8 cellular contexts compared by ENCODE assay signal in genomic region chr6:89940225-89941027, GRCh38. TPM values are rescaled to one million over a fixed set of nuclear protein-coding genes. Genes with fewer than 3 reads are reported as not detected.
DNase-seq lines count a peak whose midpoint lies in the region; ATAC-seq, FAIRE-seq and TF ChIP-seq lines count a peak whose summit lies in the region.

No MANE protein-coding gene starts in this region.

- no TSS peak for BruUV-seq in HepG2 (replicated peaks; lab: Mats Ljungman, UMichigan)

- peak; percentile 82 for TF ChIP-seq RAD21 in HepG2 (CRISPR knock-in tag; IDR thresholded peaks at IDR 0.05)

- intact Hi-C loops in colonic mucosa (cut with DNase I) (loop anchor here (2.0 kb wide), 1 partner anchor 454 kb away; no protein-coding TSS in a partner anchor), HepG2 (cut with micrococcal nuclease; ENCODE audit: unreplicated experiment) (loop anchor here (1.0 to 10.0 kb wide), 6 partner anchors 30 to 644 kb away; partner anchors contain the start of gene MAP3K7)

- H3K36me3 ChIP-seq in colonic mucosa (no peaks in the 10 kb centered on the region), HepG2 (replicated peaks in 1 of 2; ENCODE audit: control insufficient read depth in 1 of 2, insufficient read depth in 2 of 2, low read length in 2 of 2) (no peaks in the 10 kb centered on the region)

- 0% methylated on average over 8 of the region's 9 CpGs for WGBS in HepG2 (ENCODE audit: low lambda C conversion rate)

- H3K4me3 ChIP-seq in AG04449 (ENCODE audit: low read depth, low read length) (no peak overlapping the region), colonic mucosa (no peak overlapping the region), HepG2 (replicated peaks in 1 of 3; ENCODE audit: insufficient read depth in 1 of 3, low read depth in 2 of 3, low read length in 3 of 3) (peak overlapping the region in 1 of 3 experiments; percentile 15; a peak in 1 of 6 replicates)

- no peak overlapping the region for H2AFZ ChIP-seq in HepG2 (ENCODE audit: low read length)

- DNase-seq in AG04449 (ENCODE audit: low read depth, low spot score) (peak; percentile 54), NCI-H524 treated with DMSO at 0.1 percent for 48 hours (lab: John Stamatoyannopoulos, UW) (peak; percentile 41), colonic mucosa (peak; percentile 70), HepG2 (ENCODE audit: low spot score) (peak; percentile 81)
- peak; percentile 71 for DNase-seq in activated CD4-positive, alpha-beta T cell treated with anti-CD3 and anti-CD28 coated beads for 48 hours
- DNase-seq in stimulated activated CD8-positive, alpha-beta memory T cell treated with anti-CD3 and anti-CD28 coated beads, Interleukin-12 subunit alpha, Interleukin-12 subunit beta, amount 100 ng/mL, for 1 hour (ENCODE audit: low read depth) = peak; percentile 57

- in situ Hi-C loops in HepG2 (cut with HindIII; ENCODE audit: extremely low pct_ligation_motif_present, low pct_unique_long_range_greater_than_20kb) = loop anchor here (5.0 to 10.0 kb wide), 3 partner anchors 244 to 537 kb away; no protein-coding TSS in a partner anchor

- peak overlapping the region; percentile 68 for H3K4me2 ChIP-seq in HepG2 (ENCODE audit: low read depth, low read length)

- peak; percentile 78 for TF ChIP-seq CTCF in AG04449 (IDR thresholded peaks at IDR 0.05; ENCODE audit: insufficient read depth, low read length, missing control alignments)
- peak; percentile 61 for TF ChIP-seq CTCF in colonic mucosa (IDR thresholded peaks at IDR 0.05)
- peak; percentile 87 for TF ChIP-seq CTCF in HepG2 (CRISPR knock-in tag; IDR thresholded peaks at IDR 0.05)

- ATAC-seq in GM18520 (IDR thresholded peaks at IDR 0.05; ENCODE audit: unreplicated experiment) (peak; percentile 65), HG03354 (IDR thresholded peaks at IDR 0.05; ENCODE audit: poor library complexity, severe bottlenecking, unreplicated experiment) (peak; percentile 90), HepG2 (peak; percentile 98)

- no peak for TF ChIP-seq POLR2A in HepG2 (IDR thresholded peaks at IDR 0.05; ENCODE audit: insufficient read depth in 1 of 2, low read depth in 2 of 2, low read length in 2 of 2)

- H3K79me2 ChIP-seq in HepG2 (ENCODE audit: insufficient read depth, low read length) = no peaks in the 10 kb centered on the region

- H3K27me3 ChIP-seq in colonic mucosa (no peaks in the 10 kb centered on the region), HepG2 (ENCODE audit: control insufficient read depth in 1 of 2, insufficient read depth in 2 of 2, low read length in 2 of 2) (peaks cover 0 to 31% of the 10 kb centered on the region in 2 experiments; a peak in 3 of 5 replicates)

- H3K9ac ChIP-seq in colonic mucosa (ENCODE audit: low read depth in 2 of 2, low read length in 2 of 2) (no peak overlapping the region), HepG2 (ENCODE audit: insufficient read depth, low read depth, low read length) (no peak overlapping the region)

- H4K20me1 ChIP-seq in HepG2 (ENCODE audit: insufficient read depth, low read length) = no peaks in the 10 kb centered on the region

- TF ChIP-seq EP300 in HepG2 (IDR thresholded peaks at IDR 0.05; ENCODE audit: low read depth in 2 of 2, low read length in 2 of 2) (no peak), HepG2 (CRISPR knock-in tag; IDR thresholded peaks at IDR 0.05; ENCODE audit: borderline replicate concordance) (no peak)

- POLR2A ChIA-PET in AG04449 (lab: Yijun Ruan, JAX) = no interaction called here
- POLR2A ChIA-PET in HepG2 (lab: Yijun Ruan, JAX) = no interaction called here

- no peaks in the 10 kb centered on the region for H3K4me1 ChIP-seq in colonic mucosa
- peaks cover 20% of the 10 kb centered on the region for H3K4me1 ChIP-seq in HepG2 (ENCODE audit: insufficient read depth, low read length)

- FAIRE-seq in HepG2 (lab: Jason Lieb, UNC) = peak; percentile 88

- H3K27ac ChIP-seq in colonic mucosa (no peak overlapping the region), HepG2 (ENCODE audit: extremely low read length, insufficient read depth, low read length) (no peak overlapping the region)

- H3K9me3 ChIP-seq in colonic mucosa (no peaks in the 10 kb centered on the region), HepG2 (ENCODE audit: low read length) (no peaks in the 10 kb centered on the region)

- CTCF ChIA-PET in AG04449 (lab: Yijun Ruan, JAX) (interaction anchor here (0.5 to 6.4 kb wide), 80 partner anchors 9 to 677 kb away, joined by 3 to 291 read pairs (median 4); no protein-coding TSS in a partner anchor), HepG2 (lab: Yijun Ruan, JAX; ENCODE audit: low intra/inter-chr PET ratio, low total read pairs) (interaction anchor here (1.1 to 2.7 kb wide), 4 partner anchors 11 to 539 kb away, joined by 3 to 38 read pairs (median 8); no protein-coding TSS in a partner anchor)

TF ChIP-seq in HepG2, 621 proteins besides CTCF, POLR2A, EP300 and RAD21 (continues in another document):
- TF ChIP-seq ZNF850 (CRISPR knock-in tag; conservative IDR thresholded peaks at IDR 0.05) (no peak), TGIF2 (CRISPR knock-in tag; IDR thresholded peaks at IDR 0.05) (0 out of 2 replicates have a peak, but pooled peaks have one; percentile 45), CERS6 (CRISPR knock-in tag; IDR thresholded peaks at IDR 0.05) (no peak), TARDBP (CRISPR knock-in tag; IDR thresholded peaks at IDR 0.05) (no peak), JDP2 (CRISPR knock-in tag; IDR thresholded peaks at IDR 0.05; ENCODE audit: borderline replicate concordance) (no peak), STAG1 (CRISPR knock-in tag; IDR thresholded peaks at IDR 0.05) (peak; percentile 88), ZNF569 (CRISPR knock-in tag; IDR thresholded peaks at IDR 0.05; ENCODE audit: borderline replicate concordance) (no peak), PHF8 (CRISPR knock-in tag; IDR thresholded peaks at IDR 0.05) (no peak), REST (IDR thresholded peaks at IDR 0.05; ENCODE audit: borderline replicate concordance in 1 of 2, low read depth in 1 of 2, low read length in 2 of 2) (0 out of 4 replicates have a peak, but pooled peaks of 1 of the 2 experiments have one; percentile 9), ZNF12 (CRISPR knock-in tag; IDR thresholded peaks at IDR 0.05) (no peak), GABPA (IDR thresholded peaks at IDR 0.05; ENCODE audit: low read depth, low read length) (no peak), GABPA (CRISPR knock-in tag; IDR thresholded peaks at IDR 0.05; ENCODE audit: low read depth) (peak; percentile 18; the same call in 1 of the 2 replicates), RARA (CRISPR knock-in tag; IDR thresholded peaks at IDR 0.05) (no peak)

RNA-seq across cellular contexts. Expression of gene GJA10, which starts 46.2 kb away (rescaled TPM):
- total RNA-seq in colonic mucosa (not detected), HepG2 (2016; rRNA removed; fragmentation: Illumina TruSeq; extraction: Trizol) (not detected in 2 replicates)
- total RNA-seq in HepG2 (2016; cell fraction: cytosol; rRNA removed; fragmentation: Illumina TruSeq; extraction: Trizol; ENCODE audit: low read depth) = not detected in 2 replicates
- total RNA-seq in HepG2 (2016; cell fraction: insoluble cytoplasmic fraction; rRNA removed; fragmentation: Illumina TruSeq; extraction: Trizol) = not detected in 2 replicates
- not detected in 2 replicates for total RNA-seq in HepG2 (2016; cell fraction: membrane; rRNA removed; fragmentation: Illumina TruSeq; extraction: Trizol)
- not detected in 2 replicates for total RNA-seq in HepG2 (2016; cell fraction: nucleus; rRNA removed; fragmentation: Illumina TruSeq; extraction: Trizol)
- polyA plus RNA-seq in HepG2 (2011; rRNA removed) = not detected in 2 replicates
- not detected in 2 replicates for polyA plus RNA-seq in HepG2 (2011; cell fraction: cytosol; rRNA removed)
- not detected in 2 replicates for polyA plus RNA-seq in HepG2 (2011; cell fraction: nucleus; rRNA removed)
- polyA plus RNA-seq in HepG2 (2012) = not detected in 2 replicates
- not detected in 2 replicates for polyA plus RNA-seq in HepG2 (2016; cell fraction: cytosol; fragmentation: Illumina TruSeq; extraction: Trizol; ENCODE audit: low read depth)
- polyA plus RNA-seq in HepG2 (2016; cell fraction: insoluble cytoplasmic fraction; fragmentation: Illumina TruSeq; extraction: Trizol; ENCODE audit: low read depth) = not detected in 2 replicates
- not detected in 2 replicates for polyA plus RNA-seq in HepG2 (2016; cell fraction: membrane; fragmentation: Illumina TruSeq; extraction: Trizol; ENCODE audit: low read depth)
- not detected in 2 replicates for polyA plus RNA-seq in HepG2 (2016; cell fraction: nucleus; fragmentation: Illumina TruSeq; extraction: Trizol; ENCODE audit: insufficient read depth, low read depth)
- polyA minus RNA-seq in HepG2 (2011; rRNA and poly(A)+ RNA removed; ENCODE audit: low replicate concordance) = not detected in 2 replicates
- not detected in 2 replicates for polyA minus RNA-seq in HepG2 (2011; cell fraction: cytosol; rRNA and poly(A)+ RNA removed)
- not detected in 2 replicates for polyA minus RNA-seq in HepG2 (2011; cell fraction: nucleus; rRNA and poly(A)+ RNA removed)
